In the genomic region with DNA sequence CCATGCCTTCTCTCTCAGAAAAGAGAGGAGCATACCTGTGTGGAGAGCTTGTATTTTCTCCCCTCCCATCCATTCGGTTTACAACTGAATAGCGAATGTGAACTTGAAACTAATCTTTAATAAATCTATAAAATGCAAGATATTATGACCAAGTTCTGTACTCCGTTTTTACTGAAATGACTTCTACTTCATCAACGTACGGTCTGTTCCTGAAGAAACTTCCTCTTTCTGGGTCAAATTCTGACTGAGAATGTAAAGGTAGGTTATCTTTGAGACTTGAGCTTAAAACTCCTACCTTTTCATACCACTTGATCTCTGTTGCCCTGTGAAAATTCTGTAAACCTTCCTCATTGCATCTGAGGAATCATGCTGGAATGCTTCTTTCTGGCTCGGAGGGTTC, we compare ENCODE assay signal across 16 cellular contexts. TPM values are rescaled to one million over a fixed set of nuclear protein-coding genes. Genes with fewer than 3 reads are reported as not detected.
DNase-seq lines count a peak whose midpoint lies in the region; ATAC-seq and TF ChIP-seq lines count a peak whose summit lies in the region.
"Had no signal": no experiment of that assay in that cellular context is flagged by ENCODE, and none has a peak within 500 bp of the region (broad histone marks: within the 10 kb centered on the region; RNA-seq: fewer than 3 reads in every experiment).

No MANE protein-coding gene starts in this region.

- H3K4me2 ChIP-seq in mammary epithelial cell (ENCODE audit: insufficient read depth, low read depth, low read length), result no peak overlapping the region

- no peaks in the 10 kb centered on the region for H4K20me1 ChIP-seq in mammary epithelial cell (ENCODE audit: insufficient read depth, low read length)

- no peak for TF ChIP-seq EP300 in sigmoid colon (IDR thresholded peaks at IDR 0.05)

- TF ChIP-seq POLR2A in sigmoid colon (IDR thresholded peaks at IDR 0.05), result no peak

- POLR2A ChIA-PET in CD4-positive, alpha-beta memory T cell (lab: Charles Lee; ENCODE audit: partially characterized antibody), result no interaction called here

- H3K27ac ChIP-seq in CD4-positive, alpha-beta memory T cell (ENCODE audit: low read depth, low read length), result no peak overlapping the region
- H3K27ac ChIP-seq in sigmoid colon (no peak overlapping the region), mammary epithelial cell (ENCODE audit: insufficient read depth, low read depth, low read length) (no peak overlapping the region), WERI-Rb-1 (no peak overlapping the region)
- H3K27ac ChIP-seq: gastroesophageal sphincter, psoas muscle had no signal

- TF ChIP-seq CTCF in sigmoid colon (IDR thresholded peaks at IDR 0.05), result no peak
- TF ChIP-seq CTCF in mammary epithelial cell (conservative IDR thresholded peaks at IDR 0.05 in 1 of 2, IDR thresholded peaks at IDR 0.05 in 1 of 2; ENCODE audit: extremely low read depth in 1 of 2, insufficient read depth in 1 of 2, low read depth in 1 of 2, low read length in 2 of 2), result no peak
- no peak for TF ChIP-seq CTCF in WERI-Rb-1 (IDR thresholded peaks at IDR 0.05; ENCODE audit: low read depth, low read length)

- dilution Hi-C loops in mammary epithelial cell (cut with HindIII; ENCODE audit: low sequenced_read_pairs), result no loop called here

- H3K4me3 ChIP-seq in CD4-positive, alpha-beta memory T cell (ENCODE audit: low read length in 2 of 2), result no peak overlapping the region
- H3K4me3 ChIP-seq in sigmoid colon (no peak overlapping the region), mammary epithelial cell (replicated peaks in 1 of 3; ENCODE audit: insufficient read depth in 1 of 3, low read depth in 2 of 3, low read length in 3 of 3) (no peak overlapping the region), WERI-Rb-1 (ENCODE audit: low read depth, low read length) (no peak overlapping the region)
- H3K4me3 ChIP-seq: gastroesophageal sphincter, psoas muscle had no signal

- H3K27ac Mint-ChIP-seq in CD4-positive, alpha-beta memory T cell, result peak overlapping the region in 4 of 7 donors; percentile 27 to 69 (median 52)

- H3K4me1 Mint-ChIP-seq in CD4-positive, alpha-beta memory T cell, result peaks cover 6 to 17% (median 10%) of the 10 kb centered on the region in 4 donors

- CTCF ChIA-PET in CD4-positive, alpha-beta memory T cell (lab: Charles Lee; ENCODE audit: partially characterized antibody), result no interaction called here
- CTCF ChIA-PET in mammary epithelial cell (lab: Charles Lee; ENCODE audit: low non-redundant PET), result no interaction called here

- no peaks in the 10 kb centered on the region for H3K27me3 ChIP-seq in CD4-positive, alpha-beta memory T cell (ENCODE audit: insufficient read depth, low read length)
- H3K27me3 ChIP-seq in sigmoid colon (no peaks in the 10 kb centered on the region), mammary epithelial cell (ENCODE audit: insufficient read depth, low read length) (no peaks in the 10 kb centered on the region), WERI-Rb-1 (ENCODE audit: insufficient read depth, low read depth, severe bottlenecking) (no peaks in the 10 kb centered on the region)
- H3K27me3 ChIP-seq: gastroesophageal sphincter had no signal

- H3K4me1 ChIP-seq in CD4-positive, alpha-beta memory T cell (ENCODE audit: insufficient read depth, low read length), result peaks cover 4% of the 10 kb centered on the region
- H3K4me1 ChIP-seq in sigmoid colon (peaks cover 0 to 23% (median 13%) of the 10 kb centered on the region in 4 donors), mammary epithelial cell (ENCODE audit: insufficient read depth, low read length) (peaks cover 23% of the 10 kb centered on the region)

- no peak for DNase-seq in CD4-positive, alpha-beta memory T cell
- no peak for DNase-seq in DMS 273 (lab: John Stamatoyannopoulos, UW; ENCODE audit: unreplicated experiment)
- no peak for DNase-seq in sigmoid colon
- no peak for DNase-seq in mammary epithelial cell
- DNase-seq in WERI-Rb-1, result no peak
- DNase-seq: activated CD4-positive, alpha-beta T cell treated with anti-CD3 and anti-CD28 coated beads, Interleukin-2, amount 50 U/mL, for 1 hour; activated effector memory CD4-positive, alpha-beta T cell treated with Interleukin-2 at 50 U/mL for 16 hours; DMS79 treated with DMSO at 0.1 percent for 48 hours; effector memory CD4-positive, alpha-beta T cell; psoas muscle; stimulated activated naive CD4-positive, alpha-beta T cell had no signal

- WGBS in sigmoid colon, 2 donors, result 83 to 90% methylated on average over 6 of the region's 6 CpGs
- 97% methylated on average over 4 of the region's 6 CpGs for WGBS in mammary epithelial cell (ENCODE audit: low coverage, missing lambda C conversion rate)

- no peak overlapping the region for H3K9ac ChIP-seq in mammary epithelial cell (ENCODE audit: insufficient read depth, low read length)

- intact Hi-C loops in CD4-positive, alpha-beta memory T cell (cut with micrococcal nuclease), result no loop called here
- intact Hi-C loops in sigmoid colon (cut with DNase I) (no loop called here), mammary epithelial cell (cut with micrococcal nuclease) (no loop called here)

- no peaks in the 10 kb centered on the region for H3K9me3 Mint-ChIP-seq in CD4-positive, alpha-beta memory T cell
- H3K9me3 Mint-ChIP-seq: brain had no signal

- BruUV-seq in mammary epithelial cell (replicated peaks; lab: Mats Ljungman, UMichigan), result no TSS peak

- no peak overlapping the region for H2AFZ ChIP-seq in mammary epithelial cell (ENCODE audit: low read depth, low read length)

- H3K9me3 ChIP-seq in CD4-positive, alpha-beta memory T cell (ENCODE audit: control insufficient read depth in 1 of 2, low read length in 2 of 2), result no peaks in the 10 kb centered on the region
- H3K9me3 ChIP-seq in sigmoid colon (no peaks in the 10 kb centered on the region), mammary epithelial cell (replicated peaks; ENCODE audit: insufficient read depth, low read length) (no peaks in the 10 kb centered on the region), WERI-Rb-1 (ENCODE audit: severe bottlenecking) (no peaks in the 10 kb centered on the region)
- H3K9me3 ChIP-seq: gastroesophageal sphincter, psoas muscle had no signal

- peaks cover 9% of the 10 kb centered on the region for H3K36me3 ChIP-seq in CD4-positive, alpha-beta memory T cell (ENCODE audit: insufficient read depth, low read length)
- H3K36me3 ChIP-seq in sigmoid colon (peaks cover 0 to 25% (median 0%) of the 10 kb centered on the region in 4 donors), mammary epithelial cell (ENCODE audit: insufficient read depth, low read length) (no peaks in the 10 kb centered on the region), WERI-Rb-1 (peaks cover 36% of the 10 kb centered on the region)

- peaks cover 11% of the 10 kb centered on the region for H3K79me2 ChIP-seq in mammary epithelial cell (ENCODE audit: insufficient read depth, low read length)

- H3K4me3 Mint-ChIP-seq in CD4-positive, alpha-beta memory T cell, result no peak overlapping the region

- in situ Hi-C loops in mammary epithelial cell (cut with MboI; ENCODE audit: low sequenced_read_pairs in 2 of 2), result no loop called here

- H3K36me3 Mint-ChIP-seq in CD4-positive, alpha-beta memory T cell, result peaks cover 17 to 27% of the 10 kb centered on the region in 2 donors

- ATAC-seq in GM18870 (IDR thresholded peaks at IDR 0.05; ENCODE audit: unreplicated experiment), result peak; percentile 61
- peak; percentile 36 for ATAC-seq in HG02588 (IDR thresholded peaks at IDR 0.05; ENCODE audit: unreplicated experiment)
- peak; percentile 44 for ATAC-seq in HG03571 (IDR thresholded peaks at IDR 0.05; ENCODE audit: unreplicated experiment)
- ATAC-seq: gastroesophageal sphincter, psoas muscle had no signal

- no peaks in the 10 kb centered on the region for H3K27me3 Mint-ChIP-seq in CD4-positive, alpha-beta memory T cell

RNA-seq across cellular contexts. Expression of gene CTNNAL1, which starts 4.2 kb away (rescaled TPM):
- total RNA-seq in CD4-positive, alpha-beta memory T cell, result 1 to 10 TPM; 2.6 to 3.3 TPM
- 1 to 10 TPM; 1.8 to 2.3 TPM for polyA plus RNA-seq in CD4-positive, alpha-beta memory T cell
- total RNA-seq in sigmoid colon (10 to 100 TPM; 36.4 to 56.8 (median 42.6) TPM), mammary epithelial cell (10 to 100 TPM; 43.7 to 82.2 TPM)
- polyA plus RNA-seq in sigmoid colon (10 to 100 TPM; 18.7 to 32.4 (median 22.2) TPM), mammary epithelial cell (71.4 TPM)
- 43.8 TPM for polyA minus RNA-seq in mammary epithelial cell

Comparison
In these comparisons a context has a peak if more than half of its experiments do, and no peak if none do; other contexts are left out.
1. RNA of gene CTNNAL1, which starts 4.2 kb away (total RNA-seq): 43.7 to 82.2 TPM in mammary epithelial cell and 36.4 to 56.8 TPM in sigmoid colon; 2.6 to 3.3 TPM in CD4-positive, alpha-beta memory T cell; every median in the first group is over 4 times any median in the second.
2. Peak in every context shown above with its lines, with median percentiles within 50 percentile points of each other: ATAC-seq.